8 cellular contexts compared by ENCODE assay signal in genomic region chr3:88058322-88058592, GRCh38. TPM values are rescaled to one million over a fixed set of nuclear protein-coding genes. Genes with fewer than 3 reads are reported as not detected.
DNase-seq lines count a peak whose midpoint lies in the region; ATAC-seq and TF ChIP-seq lines count a peak whose summit lies in the region.

No MANE protein-coding gene starts in this region.

- peaks cover 0 to 12% of the 10 kb centered on the region in 2 donors for H3K4me1 ChIP-seq in breast epithelium
- H3K4me1 ChIP-seq in muscle layer of colon (ENCODE audit: insufficient read depth, low read length), result peaks cover 31% of the 10 kb centered on the region

- DNase-seq in breast epithelium (ENCODE audit: low spot score in 2 of 2) (no peak), NCI-H2081 (lab: John Stamatoyannopoulos, UW) (no peak), SHP77 (lab: John Stamatoyannopoulos, UW) (no peak)

- TF ChIP-seq CTCF in breast epithelium (IDR thresholded peaks at IDR 0.05), result no peak

- ATAC-seq in GM18499 (IDR thresholded peaks at IDR 0.05; ENCODE audit: insufficient read depth, unreplicated experiment) (peak; percentile 2), HG03342 (IDR thresholded peaks at IDR 0.05; ENCODE audit: unreplicated experiment) (peak; percentile 20), GM18520 (IDR thresholded peaks at IDR 0.05; ENCODE audit: unreplicated experiment) (no peak), HG03280 (IDR thresholded peaks at IDR 0.05; ENCODE audit: unreplicated experiment) (no peak)

- H3K27ac ChIP-seq in breast epithelium (peak overlapping the region; percentile 96 to 98), muscle layer of colon (ENCODE audit: low read depth, low read length) (peak overlapping the region; percentile 97)

- H3K36me3 ChIP-seq in breast epithelium, result no peaks in the 10 kb centered on the region
- H3K36me3 ChIP-seq in muscle layer of colon (ENCODE audit: insufficient read depth, low read length), result peaks cover 7% of the 10 kb centered on the region

- H3K27me3 ChIP-seq in breast epithelium (no peaks in the 10 kb centered on the region), muscle layer of colon (ENCODE audit: control insufficient read depth in 1 of 2, insufficient read depth in 2 of 2, low read length in 2 of 2) (no peaks in the 10 kb centered on the region)

- intact Hi-C loops in breast epithelium (cut with DNase I; ENCODE audit: low total_unique reads), result no loop called here

- H3K4me3 ChIP-seq in breast epithelium, result peak overlapping the region; percentile 86 to 100 (median 87)
- H3K4me3 ChIP-seq in muscle layer of colon (ENCODE audit: low read depth in 1 of 2, low read length in 2 of 2), result peak overlapping the region; percentile 72 to 90

- no peaks in the 10 kb centered on the region for H3K9me3 ChIP-seq in breast epithelium
- no peaks in the 10 kb centered on the region for H3K9me3 ChIP-seq in muscle layer of colon (ENCODE audit: low read length)

- no peak for TF ChIP-seq POLR2A in breast epithelium (IDR thresholded peaks at IDR 0.05)

- peak overlapping the region; percentile 70 for H3K9ac ChIP-seq in muscle layer of colon (ENCODE audit: low read length)

RNA-seq across cellular contexts. Expression of gene CGGBP1, which starts 0.5 kb away (rescaled TPM):
- total RNA-seq in breast epithelium, result 10 to 100 TPM; 63.5 to 69.5 (median 64.2) TPM

RNA-seq across cellular contexts. Expression of gene ZNF654, which starts 0.8 kb away (rescaled TPM):
- total RNA-seq in breast epithelium, result 10 to 100 TPM; 15.4 to 26.3 (median 16.5) TPM

Comparison
In these comparisons a context has a peak if more than half of its experiments do, and no peak if none do; other contexts are left out.
1. ATAC-seq: peak in GM18499 (single experiment) and HG03342 (single experiment); none in GM18520 (single experiment) and HG03280 (single experiment).